Comparison of ENCODE assay signal across 7 cellular contexts in genomic region chr7:1444925-1445322, GRCh38. TPM values are rescaled to one million over a fixed set of nuclear protein-coding genes. Genes with fewer than 3 reads are reported as not detected.
"Had no signal": no experiment of that assay in that cellular context is flagged by ENCODE, and none has a peak within 500 bp of the region (broad histone marks: within the 10 kb centered on the region; RNA-seq: fewer than 3 reads in every experiment).

No MANE protein-coding gene starts in this region.

- H3K4me3 ChIP-seq: GM23338 had no signal

- FAIRE-seq: H1, H54, HTR-8/SVneo had no signal

- H3K4me2 ChIP-seq: GM23338 had no signal

- ATAC-seq: GM23338 had no signal

- DNase-seq: H9, HCEC 1CT had no signal

- H2AFZ ChIP-seq: GM23338 had no signal

RNA-seq across cellular contexts. Expression of gene MICALL2, which starts 14.3 kb away (rescaled TPM):
- polyA plus RNA-seq: IgD-negative memory B cell had no signal
